Comparison of ENCODE assay signal across 11 cellular contexts in the genomic region with DNA sequence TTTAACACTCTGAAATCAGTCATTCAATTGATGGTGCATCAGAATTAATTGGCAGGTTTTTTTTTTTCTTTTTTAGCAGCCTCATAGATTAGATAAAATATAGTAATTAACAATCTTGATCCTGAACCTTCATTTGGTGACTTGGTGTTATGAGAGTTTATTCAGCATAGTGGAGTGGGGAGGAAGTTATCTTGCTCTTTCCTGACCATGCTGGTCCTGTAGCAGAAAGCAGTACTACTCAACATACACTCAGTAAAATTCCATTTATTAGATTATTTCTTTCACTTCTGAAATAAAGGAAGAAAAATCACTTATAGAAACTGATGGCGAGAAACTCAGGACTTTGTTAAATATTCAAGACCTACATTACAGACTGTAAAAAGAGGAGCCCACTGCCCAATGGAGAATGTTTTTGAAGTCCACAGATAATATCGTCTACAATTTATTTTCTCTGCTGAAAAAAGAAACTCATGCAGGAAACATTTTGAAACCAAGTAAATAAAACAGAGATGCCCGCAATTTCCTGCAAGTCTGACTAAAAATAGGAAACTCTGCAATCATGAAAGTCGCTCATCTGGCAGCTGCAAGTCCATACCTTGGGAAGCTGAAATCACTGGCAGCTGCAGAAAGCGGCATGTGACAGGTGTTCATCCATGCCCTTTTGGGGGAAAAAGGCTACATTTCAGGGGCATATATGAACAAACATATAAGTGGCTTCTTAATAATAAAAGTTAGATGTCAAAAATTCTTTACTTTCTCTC.
DNase-seq lines count a peak whose midpoint lies in the region; ATAC-seq and TF ChIP-seq lines count a peak whose summit lies in the region.
"Had no signal": no experiment of that assay in that cellular context is flagged by ENCODE, and none has a peak within 500 bp of the region (broad histone marks: within the 10 kb centered on the region; RNA-seq: fewer than 3 reads in every experiment).

No MANE protein-coding gene starts in this region.

- H2AFZ ChIP-seq in Loucy (ENCODE audit: low read length), result no peak overlapping the region

- H3K27me3 Mint-ChIP-seq in activated naive CD4-positive, alpha-beta T cell treated with anti-CD3 and anti-CD28 coated beads, Interleukin-2, amount 50 U/mL, for 24 hours, result peaks cover 6% of the 10 kb centered on the region
- H3K27me3 Mint-ChIP-seq in activated T-helper 2 cell treated with anti-CD3 and anti-CD28 coated beads, Interferon-gamma antibody, Interleukin-2, Interleukin-4, amounts not matched to agents 10 μg/mL and 5 μg/mL and 100 μg/mL, durations not matched to agents 14 hours and 24 hours and 36 hours (ENCODE audit: low read depth), result no peaks in the 10 kb centered on the region

- H3F3A ChIP-seq in Loucy (ENCODE audit: low read depth), result no peaks in the 10 kb centered on the region

- no peak overlapping the region for H3K9ac ChIP-seq in Loucy (ENCODE audit: low read depth, low read length, poor library complexity, severe bottlenecking)
- H3K9ac ChIP-seq in skeletal muscle satellite cell (ENCODE audit: low read depth, low read length), result no peak overlapping the region

- no peaks in the 10 kb centered on the region for H3K36me3 Mint-ChIP-seq in activated naive CD4-positive, alpha-beta T cell treated with anti-CD3 and anti-CD28 coated beads, Interleukin-2, amount 50 U/mL, for 24 hours
- H3K36me3 Mint-ChIP-seq in activated T-helper 2 cell treated with anti-CD3 and anti-CD28 coated beads, Interferon-gamma antibody, Interleukin-2, Interleukin-4, amounts not matched to agents 10 μg/mL and 5 μg/mL and 100 μg/mL, durations not matched to agents 14 hours and 24 hours and 36 hours (ENCODE audit: low read depth), result peaks cover 12% of the 10 kb centered on the region

- intact Hi-C loops in activated T-helper 2 cell treated with anti-CD3 and anti-CD28 coated beads, Interferon-gamma antibody, Interleukin-2, Interleukin-4, amounts not matched to agents 10 μg/mL and 5 μg/mL and 100 μg/mL, durations not matched to agents 14 hours and 24 hours and 36 hours (cut with micrococcal nuclease), result loop anchor here (1.0 to 2.0 kb wide), 2 partner anchors 13 to 26 kb away; no protein-coding TSS in a partner anchor
- intact Hi-C loops in heart right ventricle (cut with DNase I), result no loop called here

- ATAC-seq in GM21786 (IDR thresholded peaks at IDR 0.05; ENCODE audit: unreplicated experiment), result no peak
- ATAC-seq in heart right ventricle, result no peak
- ATAC-seq: stimulated activated memory B cell treated with anti-CD40 and anti-IgM and Interleukin-4, amounts not matched to agents 10 μg/mL and 1 μg/mL and 100 μg/mL, for 72 hours had no signal

- H3K27ac Mint-ChIP-seq in activated naive CD4-positive, alpha-beta T cell treated with anti-CD3 and anti-CD28 coated beads, Interleukin-2, amount 50 U/mL, for 24 hours, result no peak overlapping the region
- H3K27ac Mint-ChIP-seq in activated T-helper 2 cell treated with anti-CD3 and anti-CD28 coated beads, Interferon-gamma antibody, Interleukin-2, Interleukin-4, amounts not matched to agents 10 μg/mL and 5 μg/mL and 100 μg/mL, durations not matched to agents 14 hours and 24 hours and 36 hours, result no peak overlapping the region
- H3K27ac Mint-ChIP-seq: stimulated activated memory B cell treated with anti-CD40 and anti-IgM and Interleukin-4, amounts not matched to agents 10 μg/mL and 1 μg/mL and 100 μg/mL, for 72 hours had no signal

- no peak overlapping the region for H3K27ac ChIP-seq in heart right ventricle

- no peaks in the 10 kb centered on the region for H3K9me3 Mint-ChIP-seq in activated naive CD4-positive, alpha-beta T cell treated with anti-CD3 and anti-CD28 coated beads, Interleukin-2, amount 50 U/mL, for 24 hours
- H3K9me3 Mint-ChIP-seq in activated T-helper 2 cell treated with anti-CD3 and anti-CD28 coated beads, Interferon-gamma antibody, Interleukin-2, Interleukin-4, amounts not matched to agents 10 μg/mL and 5 μg/mL and 100 μg/mL, durations not matched to agents 14 hours and 24 hours and 36 hours, result peaks cover 13% of the 10 kb centered on the region

- peak overlapping the region; percentile 49 for H3K4me2 ChIP-seq in Loucy (ENCODE audit: low read depth, low read length, poor library complexity, severe bottlenecking)
- peak overlapping the region; percentile 7 for H3K4me2 ChIP-seq in skeletal muscle satellite cell (ENCODE audit: low read length)

- peaks cover 14% of the 10 kb centered on the region for H3K4me1 Mint-ChIP-seq in activated naive CD4-positive, alpha-beta T cell treated with anti-CD3 and anti-CD28 coated beads, Interleukin-2, amount 50 U/mL, for 24 hours
- peaks cover 26% of the 10 kb centered on the region for H3K4me1 Mint-ChIP-seq in activated T-helper 2 cell treated with anti-CD3 and anti-CD28 coated beads, Interferon-gamma antibody, Interleukin-2, Interleukin-4, amounts not matched to agents 10 μg/mL and 5 μg/mL and 100 μg/mL, durations not matched to agents 14 hours and 24 hours and 36 hours (ENCODE audit: low read depth)

- H3K4me1 ChIP-seq in Loucy (ENCODE audit: insufficient read depth, low read length, poor library complexity, severe bottlenecking) (peaks cover 18% of the 10 kb centered on the region), skeletal muscle satellite cell (ENCODE audit: control insufficient read depth, insufficient read depth, low read length) (peaks cover 10% of the 10 kb centered on the region), heart right ventricle (peaks cover 0 to 7% (median 0%) of the 10 kb centered on the region in 9 donors)

- DNase-seq in activated naive CD4-positive, alpha-beta T cell treated with anti-CD3 and anti-CD28 coated beads, Interleukin-2, amount 50 U/mL, for 16 hours, result no peak
- DNase-seq in activated T-helper 2 cell treated with anti-CD3 and anti-CD28 coated beads, Interferon-gamma antibody, Interleukin-2, Interleukin-4, amounts not matched to agents 10 μg/mL and 5 μg/mL and 100 μg/mL, durations not matched to agents 14 hours and 24 hours and 36 hours (ENCODE audit: low spot score), result peak; percentile 10
- DNase-seq in heart right ventricle (no peak), dedifferentiated amniotic fluid mesenchymal stem cell (ENCODE audit: extremely low spot score) (no peak)
- DNase-seq: activated CD4-positive, alpha-beta T cell treated with anti-CD3 and anti-CD28 coated beads for 4 hours; amygdala had no signal

- no peaks in the 10 kb centered on the region for H4K20me1 ChIP-seq in Loucy (ENCODE audit: insufficient read depth, low read length, poor library complexity, severe bottlenecking)

- TF ChIP-seq CTCF in Loucy (conservative IDR thresholded peaks at IDR 0.05; ENCODE audit: low read length), result no peak
- TF ChIP-seq CTCF in heart right ventricle (IDR thresholded peaks at IDR 0.05), result no peak

- H3K4me3 ChIP-seq in Loucy (ENCODE audit: low read length, poor library complexity, severe bottlenecking) (peak overlapping the region; percentile 25), skeletal muscle satellite cell (ENCODE audit: low read length) (no peak overlapping the region), heart right ventricle (no peak overlapping the region)

- WGBS in heart right ventricle, 2 donors, result 45 to 60% methylated on average over 5 of the region's 5 CpGs

- no peaks in the 10 kb centered on the region for H3K9me2 ChIP-seq in Loucy (replicated peaks; ENCODE audit: low read depth, low read length)

- H3K36me3 ChIP-seq in Loucy (ENCODE audit: insufficient read depth, low read length) (no peaks in the 10 kb centered on the region), skeletal muscle satellite cell (ENCODE audit: insufficient read depth, low read length) (no peaks in the 10 kb centered on the region), heart right ventricle (no peaks in the 10 kb centered on the region)

- H3K9me3 ChIP-seq in Loucy (ENCODE audit: insufficient read depth, low read depth, low read length), result no peaks in the 10 kb centered on the region
- no peaks in the 10 kb centered on the region for H3K9me3 ChIP-seq in skeletal muscle satellite cell (replicated peaks; ENCODE audit: low read length)
- peaks cover 0 to 22% (median 0%) of the 10 kb centered on the region in 11 donors for H3K9me3 ChIP-seq in heart right ventricle

- H3K27me3 ChIP-seq in Loucy (ENCODE audit: insufficient read depth, low read length, poor library complexity, severe bottlenecking), result no peaks in the 10 kb centered on the region
- H3K27me3 ChIP-seq in skeletal muscle satellite cell (ENCODE audit: control insufficient read depth, insufficient read depth, low read length), result no peaks in the 10 kb centered on the region
- no peaks in the 10 kb centered on the region for H3K27me3 ChIP-seq in heart right ventricle

- H3K79me2 ChIP-seq in Loucy (ENCODE audit: insufficient read depth, low read length), result no peaks in the 10 kb centered on the region

- H3K4me3 Mint-ChIP-seq in activated naive CD4-positive, alpha-beta T cell treated with anti-CD3 and anti-CD28 coated beads, Interleukin-2, amount 50 U/mL, for 24 hours, result peak overlapping the region; percentile 8
- no peak overlapping the region for H3K4me3 Mint-ChIP-seq in activated T-helper 2 cell treated with anti-CD3 and anti-CD28 coated beads, Interferon-gamma antibody, Interleukin-2, Interleukin-4, amounts not matched to agents 10 μg/mL and 5 μg/mL and 100 μg/mL, durations not matched to agents 14 hours and 24 hours and 36 hours (ENCODE audit: low read depth)
- H3K4me3 Mint-ChIP-seq: stimulated activated memory B cell treated with anti-CD40 and anti-IgM and Interleukin-4, amounts not matched to agents 10 μg/mL and 1 μg/mL and 100 μg/mL, for 72 hours had no signal
